In the genomic region with DNA sequence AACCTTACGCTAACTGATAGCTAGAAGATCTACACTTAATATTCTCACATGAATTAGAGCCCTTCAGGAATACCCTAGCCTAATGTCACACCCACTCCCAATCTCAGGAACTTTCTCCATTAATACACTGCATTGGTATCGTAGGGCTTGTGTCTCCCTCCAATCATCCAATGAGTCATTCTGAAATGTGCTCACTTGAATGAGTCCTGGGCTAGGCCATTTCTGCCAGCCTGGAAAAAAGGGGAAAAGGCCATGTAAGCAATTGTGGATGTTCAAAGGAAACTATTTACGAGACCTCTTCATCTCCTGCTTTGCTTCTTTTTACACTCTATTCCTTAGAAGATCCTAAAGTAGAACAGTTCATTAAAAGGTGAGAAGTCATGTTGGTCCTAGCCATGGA, we compare ENCODE assay signal across 16 cellular contexts. TPM values are rescaled to one million over a fixed set of nuclear protein-coding genes. Genes with fewer than 3 reads are reported as not detected.
DNase-seq lines count a peak whose midpoint lies in the region; ATAC-seq, FAIRE-seq and TF ChIP-seq lines count a peak whose summit lies in the region.
"Had no signal": no experiment of that assay in that cellular context is flagged by ENCODE, and none has a peak within 500 bp of the region (broad histone marks: within the 10 kb centered on the region; RNA-seq: fewer than 3 reads in every experiment).

No MANE protein-coding gene starts in this region.

- no peak for TF ChIP-seq POLR2A in GM12891 (IDR thresholded peaks at IDR 0.05; ENCODE audit: low read depth, low read length)

- H3K27ac Mint-ChIP-seq in glutamatergic neuron (ENCODE audit: unreplicated experiment) = peak overlapping the region; percentile 24
- H3K27ac Mint-ChIP-seq in stimulated activated effector memory CD8-positive, alpha-beta T cell treated with anti-CD3 and anti-CD28 coated beads, Interleukin-12 subunit alpha, Interleukin-12 subunit beta, amount 100 ng/mL, for 72 hours = peak overlapping the region; percentile 20
- H3K27ac Mint-ChIP-seq: WTC11 had no signal

- no peaks in the 10 kb centered on the region for H3K79me1 ChIP-seq in mesendoderm (ENCODE audit: low read length)

- DNase-seq in HCEC 1CT (peak; percentile 62), glutamatergic neuron (no peak), mesendoderm (no peak), GM12891 (ENCODE audit: insufficient read length, low spot score) (no peak), OCI-M2 (lab: John Stamatoyannopoulos, UW; ENCODE audit: unreplicated experiment) (no peak), foreskin melanocyte (no peak)
- DNase-seq in stimulated activated effector memory CD8-positive, alpha-beta T cell treated with anti-CD3 and anti-CD28 coated beads, Interleukin-12 subunit alpha, Interleukin-12 subunit beta, amount 100 ng/mL, for 72 hours (ENCODE audit: low spot score in 2 of 2) = no peak
- DNase-seq: cerebellar nuclear complex, NCI-H1092, NCI-H345, pancreas, upper lobe of left lung had no signal

- TF ChIP-seq CTCF in glutamatergic neuron (IDR thresholded peaks at IDR 0.05; ENCODE audit: partially characterized antibody, unreplicated experiment) = no peak

- H4K8ac ChIP-seq in mesendoderm (ENCODE audit: low read depth, low read length) = no peak overlapping the region

- H4K5ac ChIP-seq in mesendoderm (ENCODE audit: low read length) = no peak overlapping the region

- no peaks in the 10 kb centered on the region for H3K36me3 ChIP-seq in mesendoderm (ENCODE audit: control insufficient read depth, insufficient read depth, low read length)
- H3K36me3 ChIP-seq: pancreas had no signal

- H3K4ac ChIP-seq in mesendoderm (ENCODE audit: low read depth, low read length) = no peak overlapping the region

- H3K56ac ChIP-seq in mesendoderm (ENCODE audit: low read length) = no peak overlapping the region

- H3K4me2 ChIP-seq in mesendoderm (ENCODE audit: low read length) = no peak overlapping the region

- H3K23ac ChIP-seq in mesendoderm (ENCODE audit: low read length) = no peak overlapping the region

- H3K36me3 Mint-ChIP-seq in glutamatergic neuron (ENCODE audit: unreplicated experiment) = no peaks in the 10 kb centered on the region
- peaks cover 77% of the 10 kb centered on the region for H3K36me3 Mint-ChIP-seq in stimulated activated effector memory CD8-positive, alpha-beta T cell treated with anti-CD3 and anti-CD28 coated beads, Interleukin-12 subunit alpha, Interleukin-12 subunit beta, amount 100 ng/mL, for 72 hours
- H3K36me3 Mint-ChIP-seq: WTC11 had no signal

- H3K27me3 ChIP-seq in mesendoderm (ENCODE audit: insufficient read depth, low read length, poor library complexity) = no peaks in the 10 kb centered on the region
- H3K27me3 ChIP-seq: pancreas, upper lobe of left lung had no signal

- no peak for FAIRE-seq in GM12891 (lab: Jason Lieb, UNC)
- FAIRE-seq: GM12878, pancreas had no signal

- H3K27me3 Mint-ChIP-seq in glutamatergic neuron (ENCODE audit: unreplicated experiment) = peaks cover 3% of the 10 kb centered on the region

- H3K27ac ChIP-seq in angular gyrus (ENCODE audit: low read depth, low read length) = peak overlapping the region; percentile 65
- H3K27ac ChIP-seq in mesendoderm (ENCODE audit: low read depth, low read length) = no peak overlapping the region
- H3K27ac ChIP-seq: C4-2B, pancreas had no signal

- no peak for ATAC-seq in stimulated activated effector memory CD8-positive, alpha-beta T cell treated with anti-CD3 and anti-CD28 coated beads, Interleukin-12 subunit alpha, Interleukin-12 subunit beta, amount 100 ng/mL, for 72 hours
- ATAC-seq: GM12878, pancreas, WTC11 had no signal

- H3K9ac ChIP-seq in mesendoderm (ENCODE audit: low read length) = no peak overlapping the region

- no CpG with 5 or more reads among the region's 3 CpGs for WGBS in mesendoderm (ENCODE audit: extremely low coverage, insufficient coverage, low lambda C conversion rate)

- H3K4me1 Mint-ChIP-seq in glutamatergic neuron (ENCODE audit: low read depth, unreplicated experiment) = peaks cover 76% of the 10 kb centered on the region
- H3K4me1 Mint-ChIP-seq in stimulated activated effector memory CD8-positive, alpha-beta T cell treated with anti-CD3 and anti-CD28 coated beads, Interleukin-12 subunit alpha, Interleukin-12 subunit beta, amount 100 ng/mL, for 72 hours = peaks cover 50% of the 10 kb centered on the region

- H3K79me2 ChIP-seq in mesendoderm (ENCODE audit: control insufficient read depth, insufficient read depth, low read length) = no peaks in the 10 kb centered on the region

- H3K4me3 ChIP-seq in mesendoderm (ENCODE audit: low read length) = no peak overlapping the region
- H3K4me3 ChIP-seq: GM12878, pancreas, upper lobe of left lung had no signal

- no peak overlapping the region for H2BK5ac ChIP-seq in mesendoderm (ENCODE audit: low read length)

- H3K4me3 Mint-ChIP-seq in glutamatergic neuron (ENCODE audit: unreplicated experiment) = no peak overlapping the region
- no peak overlapping the region for H3K4me3 Mint-ChIP-seq in stimulated activated effector memory CD8-positive, alpha-beta T cell treated with anti-CD3 and anti-CD28 coated beads, Interleukin-12 subunit alpha, Interleukin-12 subunit beta, amount 100 ng/mL, for 72 hours
- H3K4me3 Mint-ChIP-seq: WTC11 had no signal

- no peak overlapping the region for H2BK15ac ChIP-seq in mesendoderm (replicated peaks; ENCODE audit: low read depth)

- peaks cover 3% of the 10 kb centered on the region for H3K9me3 Mint-ChIP-seq in glutamatergic neuron (ENCODE audit: unreplicated experiment)
- H3K9me3 Mint-ChIP-seq in stimulated activated effector memory CD8-positive, alpha-beta T cell treated with anti-CD3 and anti-CD28 coated beads, Interleukin-12 subunit alpha, Interleukin-12 subunit beta, amount 100 ng/mL, for 72 hours = no peaks in the 10 kb centered on the region
- H3K9me3 Mint-ChIP-seq: WTC11 had no signal

- no peak overlapping the region for H2BK120ac ChIP-seq in mesendoderm (ENCODE audit: low read depth, low read length)

- no peak overlapping the region for H3K18ac ChIP-seq in mesendoderm (ENCODE audit: low read length)

- H2AK5ac ChIP-seq in mesendoderm (ENCODE audit: low read length) = no peak overlapping the region

- peaks cover 5% of the 10 kb centered on the region for H3K4me1 ChIP-seq in mesendoderm (ENCODE audit: control insufficient read depth, low read depth, low read length)

TF ChIP-seq in GM12891, 5 proteins besides CTCF, POLR2A, EP300 and RAD21:
- TF ChIP-seq POU2F2 (IDR thresholded peaks at IDR 0.05; ENCODE audit: low read depth, low read length) (no peak), PAX5 (IDR thresholded peaks at IDR 0.05; ENCODE audit: insufficient read depth, low read length, severe bottlenecking) (no peak), SPI1 (IDR thresholded peaks at IDR 0.05; ENCODE audit: low read depth, low read length) (no peak), POLR2AphosphoS5 (IDR thresholded peaks at IDR 0.05; ENCODE audit: low read depth, low read length) (no peak), TAF1 (IDR thresholded peaks at IDR 0.05; ENCODE audit: low read depth, low read length) (no peak)

RNA-seq across cellular contexts. Expression of a gene that starts 18.8 kb away (rescaled TPM):
- total RNA-seq in glutamatergic neuron (ENCODE audit: unreplicated experiment) = 121 TPM
- 0.74 TPM for polyA plus RNA-seq in mesendoderm (2013, experiment 1 of 2)
- 0.83 TPM for polyA plus RNA-seq in mesendoderm (2013, experiment 2 of 2)
- 1.3 TPM for polyA plus RNA-seq in GM12891 (2012; ENCODE audit: low read depth, missing spikeins)
